ENCODE assay signal across 8 cellular contexts in the genomic region with DNA sequence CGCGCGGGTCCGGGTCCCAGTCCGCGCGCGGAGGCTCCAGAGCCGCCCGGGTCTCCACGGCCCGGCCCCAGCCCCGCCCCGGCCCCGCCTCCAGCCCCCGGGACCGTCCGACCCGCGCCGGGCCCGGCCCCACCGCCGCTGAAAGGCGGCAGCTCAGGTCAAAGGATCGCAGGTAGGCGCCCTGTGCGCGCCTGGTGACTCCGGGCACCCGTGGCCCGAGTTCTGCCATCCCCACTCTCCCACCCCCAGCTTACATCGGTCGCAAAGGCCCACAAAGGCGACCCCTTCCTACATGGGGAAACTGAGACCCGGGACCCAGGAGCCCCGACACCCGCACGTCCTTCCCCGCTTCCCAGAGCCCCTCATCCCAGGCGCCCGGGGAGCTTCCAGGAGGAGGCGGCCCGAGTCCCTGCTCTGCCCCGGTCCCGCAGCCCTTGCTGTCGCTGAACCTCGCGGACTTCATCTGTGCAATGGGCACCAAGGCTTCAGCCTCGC. TPM values are rescaled to one million over a fixed set of nuclear protein-coding genes. Genes with fewer than 3 reads are reported as not detected.
DNase-seq lines count a peak whose midpoint lies in the region; ATAC-seq, FAIRE-seq and TF ChIP-seq lines count a peak whose summit lies in the region.

A gene (minus strand): TSS at position 33 of the 495 bp plus-strand sequence. CDS start 2,075 bp downstream, outside the sequence.

- H3K36me3 Mint-ChIP-seq in activated T-cell treated with anti-CD3 and anti-CD28 coated beads, Interleukin-2, amount 50 U/mL, for 72 hours (ENCODE audit: insufficient read depth in 2 of 2), result no peaks in the 10 kb centered on the region

- POLR2A ChIA-PET in GM12878 (lab: Charles Lee), result interaction anchor here (1.0 kb wide), 1 partner anchor 32 kb away, joined by 4 read pairs; no protein-coding TSS in a partner anchor

- peaks cover 12% of the 10 kb centered on the region for H3K27me3 Mint-ChIP-seq in activated T-cell treated with anti-CD3 and anti-CD28 coated beads, Interleukin-2, amount 50 U/mL, for 72 hours (ENCODE audit: low read depth)

- TF ChIP-seq CTCF in GM12878 (IDR thresholded peaks at IDR 0.05 in 2 of 3, conservative IDR thresholded peaks at IDR 0.05 in 1 of 3; ENCODE audit: control insufficient read depth in 2 of 3, extremely low read depth in 1 of 3, insufficient read depth in 1 of 3, low read depth in 3 of 3, low read length in 3 of 3), result no peak
- no peak for TF ChIP-seq CTCF in left lung (IDR thresholded peaks at IDR 0.05)
- no peak for TF ChIP-seq CTCF in thyroid gland (IDR thresholded peaks at IDR 0.05)

- TF ChIP-seq POLR2A in GM12878 (IDR thresholded peaks at IDR 0.05; ENCODE audit: low read depth, low read length) (no peak), thyroid gland (IDR thresholded peaks at IDR 0.05) (no peak)

- no TSS peak for BruUV-seq in GM12878 (replicated peaks; lab: Mats Ljungman, UMichigan)

- H3K9me3 Mint-ChIP-seq in activated T-cell treated with anti-CD3 and anti-CD28 coated beads, Interleukin-2, amount 50 U/mL, for 72 hours, result no peaks in the 10 kb centered on the region

- no peaks in the 10 kb centered on the region for H3K9me3 ChIP-seq in GM12878 (replicated peaks; ENCODE audit: control insufficient read depth, insufficient read depth, low read length)
- no peaks in the 10 kb centered on the region for H3K9me3 ChIP-seq in left lung
- no peaks in the 10 kb centered on the region for H3K9me3 ChIP-seq in thyroid gland

- no peak within 1 kb of the TSS; the same call in 1 of the 2 replicates for H2AFZ ChIP-seq in GM12878 (ENCODE audit: control insufficient read depth, low read depth, low read length)

- TF ChIP-seq EP300 in GM12878 (IDR thresholded peaks at IDR 0.05; ENCODE audit: borderline replicate concordance in 1 of 2, control insufficient read depth in 1 of 2, low read depth in 2 of 2, low read length in 2 of 2), result no peak

- no peaks in the 10 kb centered on the region for H3K79me2 ChIP-seq in GM12878 (ENCODE audit: control insufficient read depth, insufficient read depth, low read length)

- peak within 1 kb of the TSS; percentile 85 to 93 for H3K4me3 Mint-ChIP-seq in activated T-cell treated with anti-CD3 and anti-CD28 coated beads, Interleukin-2, amount 50 U/mL, for 72 hours

- RAD21 ChIA-PET in GM12878 (lab: Charles Lee; ENCODE audit: unreplicated experiment), result interaction anchor here (0.6 kb wide), 1 partner anchor 89 kb away, joined by 3 read pairs; no protein-coding TSS in a partner anchor

- no peaks in the 10 kb centered on the region; the same call in 1 of the 2 replicates for H4K20me1 ChIP-seq in GM12878 (ENCODE audit: control insufficient read depth, insufficient read depth)

- in situ Hi-C loops in GM12878 (cut with MboI), result no loop called here

- peak within 1 kb of the TSS; percentile 53 for H3K4me3 ChIP-seq in GM12878
- H3K4me3 ChIP-seq in left lung, result peak within 1 kb of the TSS; percentile 41 to 54
- peak within 1 kb of the TSS; percentile 0 to 69 (median 50) for H3K4me3 ChIP-seq in thyroid gland (replicated peaks in 1 of 3)

- H3K9ac ChIP-seq in GM12878 (ENCODE audit: control insufficient read depth, insufficient read depth, low read length), result no peak within 1 kb of the TSS

- H3K4me1 ChIP-seq in GM12878 (ENCODE audit: control insufficient read depth, insufficient read depth, low read length) (no peaks in the 10 kb centered on the region), left lung (peaks cover 19 to 43% of the 10 kb centered on the region in 2 donors), thyroid gland (peaks cover 26 to 33% of the 10 kb centered on the region in 2 donors)

- peak; percentile 21 to 37 for DNase-seq in activated T-cell treated with anti-CD3 and anti-CD28 coated beads, Interleukin-2, amount 50 U/mL, for 72 hours
- DNase-seq in activated T-cell treated with anti-CD3 and anti-CD28 coated beads for 4 hours, result no peak
- DNase-seq in GM12878 (ENCODE audit: low read depth, low spot score), result no peak
- no peak for DNase-seq in left lung
- no peak for DNase-seq in thyroid gland
- no peak for DNase-seq in HTR-8/SVneo (ENCODE audit: insufficient read length, low spot score)
- DNase-seq in posterior cingulate gyrus, result no peak
- no peak for DNase-seq in islet precursor cell

- FAIRE-seq in GM12878 (lab: Jason Lieb, UNC) (no peak), HTR-8/SVneo (lab: Jason Lieb, UNC) (no peak)

- H3K27ac Mint-ChIP-seq in activated T-cell treated with anti-CD3 and anti-CD28 coated beads, Interleukin-2, amount 50 U/mL, for 72 hours, result peak within 1 kb of the TSS; percentile 68

- 7% methylated on average over 28 of the region's 50 CpGs for WGBS in GM12878 (ENCODE audit: insufficient coverage, insufficient replicate concordance, low lambda C conversion rate, missing lambda C conversion rate)
- WGBS in thyroid gland, 2 donors, result 1 to 4% methylated on average over 13 to 15 of the region's 50 CpGs

- CTCF ChIA-PET in GM12878 (lab: Yijun Ruan, JAX), result interaction anchor here (1.3 kb wide), 1 partner anchor 79 kb away, joined by 3 read pairs; no protein-coding TSS in a partner anchor

- H3K36me3 ChIP-seq in GM12878 (ENCODE audit: control insufficient read depth in 2 of 2, insufficient read depth in 2 of 2, low read length in 1 of 2) (no peaks in the 10 kb centered on the region), left lung (peaks cover 0 to 3% of the 10 kb centered on the region in 2 donors), thyroid gland (no peaks in the 10 kb centered on the region)

- H3K27ac ChIP-seq in GM12878 (ENCODE audit: control insufficient read depth, insufficient read depth) (no peak within 1 kb of the TSS), left lung (peak within 1 kb of the TSS; percentile 58 to 91), thyroid gland (peak within 1 kb of the TSS; percentile 71 to 84 (median 81))

- TF ChIP-seq RAD21 in GM12878 (IDR thresholded peaks at IDR 0.05; ENCODE audit: insufficient read depth, low read depth, low read length), result no peak

- H3K27me3 ChIP-seq in GM12878 (replicated peaks in 1 of 2; ENCODE audit: control insufficient read depth in 2 of 2, insufficient read depth in 2 of 2, low read length in 1 of 2), result peaks cover 6 to 16% of the 10 kb centered on the region in 2 experiments; a peak in 3 of 4 replicates
- H3K27me3 ChIP-seq in left lung, result peaks cover 29 to 79% of the 10 kb centered on the region in 2 donors
- H3K27me3 ChIP-seq in thyroid gland, result peaks cover 7% of the 10 kb centered on the region

- H3K4me2 ChIP-seq in GM12878 (ENCODE audit: control insufficient read depth, insufficient read depth), result peak within 1 kb of the TSS; percentile 86

- ATAC-seq in activated T-cell treated with anti-CD3 and anti-CD28 coated beads, Interleukin-2, amount 50 U/mL, for 72 hours (replicated peaks in 1 of 2), result peak; percentile 28 to 42
- ATAC-seq in GM12878, result peak; percentile 11; the same call in 2 of the 3 replicates
- peak; percentile 33 for ATAC-seq in left lung

- SMC1A ChIA-PET in GM12878 (lab: Charles Lee; ENCODE audit: uncharacterized antibody, unreplicated experiment), result interaction anchor here (0.7 to 0.8 kb wide), 2 partner anchors 90 to 313 kb away, joined by 3 read pairs; no protein-coding TSS in a partner anchor

- H3K4me1 Mint-ChIP-seq in activated T-cell treated with anti-CD3 and anti-CD28 coated beads, Interleukin-2, amount 50 U/mL, for 72 hours (ENCODE audit: low read depth), result no peaks in the 10 kb centered on the region

- intact Hi-C loops in GM12878 (cut with micrococcal nuclease; ENCODE audit: unreplicated experiment), result loop anchor here (5.0 kb wide), 1 partner anchor 78 kb away; no protein-coding TSS in a partner anchor
- intact Hi-C loops in left lung (cut with DNase I), result no loop called here
- intact Hi-C loops in thyroid gland (cut with DNase I), result no loop called here
- intact Hi-C loops in posterior cingulate gyrus (cut with DNase I), result no loop called here

TF ChIP-seq in GM12878, 131 proteins besides CTCF, POLR2A, EP300 and RAD21 (continues in another document):
- TF ChIP-seq EZH2 (IDR thresholded peaks at IDR 0.05; ENCODE audit: borderline replicate concordance, control insufficient read depth, low read depth, low read length), result 0 out of 2 replicates have a peak, but pooled peaks have one; percentile 2
- peak; percentile 35 for TF ChIP-seq SUZ12 (IDR thresholded peaks at IDR 0.05; ENCODE audit: unreplicated experiment)
- no peak for TF ChIP-seq ZNF384 (IDR thresholded peaks at IDR 0.05; ENCODE audit: borderline replicate concordance, low read depth, low read length)
- TF ChIP-seq, protein P1, sequence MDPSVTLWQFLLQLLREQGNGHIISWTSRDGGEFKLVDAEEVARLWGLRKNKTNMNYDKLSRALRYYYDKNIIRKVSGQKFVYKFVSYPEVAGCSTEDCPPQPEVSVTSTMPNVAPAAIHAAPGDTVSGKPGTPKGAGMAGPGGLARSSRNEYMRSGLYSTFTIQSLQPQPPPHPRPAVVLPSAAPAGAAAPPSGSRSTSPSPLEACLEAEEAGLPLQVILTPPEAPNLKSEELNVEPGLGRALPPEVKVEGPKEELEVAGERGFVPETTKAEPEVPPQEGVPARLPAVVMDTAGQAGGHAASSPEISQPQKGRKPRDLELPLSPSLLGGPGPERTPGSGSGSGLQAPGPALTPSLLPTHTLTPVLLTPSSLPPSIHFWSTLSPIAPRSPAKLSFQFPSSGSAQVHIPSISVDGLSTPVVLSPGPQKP (IDR thresholded peaks at IDR 0.05; ENCODE audit: low read depth, low read length), result no peak
- no peak for TF ChIP-seq ZZZ3 (IDR thresholded peaks at IDR 0.05; ENCODE audit: control insufficient read depth, insufficient read length, low read depth)
- no peak for TF ChIP-seq NBN (IDR thresholded peaks at IDR 0.05)
- TF ChIP-seq ZNF24 (IDR thresholded peaks at IDR 0.05), result no peak

RNA-seq across cellular contexts. Expression of the gene that starts here (rescaled TPM):
- total RNA-seq in activated T-cell treated with anti-CD3 and anti-CD28 coated beads, Interleukin-2, amount 50 U/mL, for 72 hours, result under 1 TPM; 0.36 to 0.46 TPM
- not detected in 2 replicates for total RNA-seq in GM12878 (2013; cell fraction: nucleolus; rRNA removed)
- total RNA-seq in GM12878 (2014; rRNA removed) (not detected in 2 replicates), GM12878 (2014; rRNA removed; fragmentation: Illumina TruSeq; extraction: Trizol) (not detected in 2 replicates), GM12878 (2021) (0.08 TPM in 1 of 2 replicates, not detected in the other), left lung (1 to 10 TPM; 5.7 to 6.2 TPM), thyroid gland (1 to 10 TPM; 1.9 to 8.2 (median 2.7) TPM)
- not detected for polyA plus RNA-seq in GM12878 (2011; ENCODE audit: low read depth)
- polyA plus RNA-seq in GM12878 (2011; rRNA removed) (0.03 TPM in 2 replicates), GM12878 (2014; fragmentation: Illumina TruSeq; extraction: Trizol) (not detected in 2 replicates), GM12878 (2014; fragmentation: Nextera tagmentation; extraction: Ambion mirVana) (1 to 10 TPM in 1 of 2 experiments, under 1 TPM in 1; 0.31 to 1.4 TPM), GM12878 (2014; rRNA removed) (0.04 TPM in 1 of 2 replicates, not detected in the other), GM12878 (2016; fragmentation: Nextera tagmentation; extraction: Ambion mirVana) (under 1 TPM; 0.06 to 0.25 TPM)
- polyA plus RNA-seq in GM12878 (2011; cell fraction: cytosol; rRNA removed), result not detected in 2 replicates
- polyA plus RNA-seq in GM12878 (2011; cell fraction: nucleus; rRNA removed), result 0.09 and 0.12 TPM in 2 replicates
- polyA plus RNA-seq in GM12878 (2012), result 0.26 TPM in 1 of 2 replicates, not detected in the other
- not detected in 2 replicates for polyA minus RNA-seq in GM12878 (2011; rRNA and poly(A)+ RNA removed)
- polyA minus RNA-seq in GM12878 (2011; cell fraction: cytosol; rRNA and poly(A)+ RNA removed), result not detected in 2 replicates
- polyA minus RNA-seq in GM12878 (2011; cell fraction: nucleus; rRNA and poly(A)+ RNA removed), result not detected in 2 replicates

Comparison
In these comparisons a context has a peak if more than half of its experiments do, and no peak if none do; other contexts are left out.
1. Peak in DNase-seq and ATAC-seq in activated T-cell treated with anti-CD3 and anti-CD28 coated beads, Interleukin-2, amount 50 U/mL, for 72 hours; RNA of the gene not detected or under 1 TPM.